10 cellular contexts compared by ENCODE assay signal in genomic region chr3:183734750-183735284, GRCh38.
"Had no signal": no experiment of that assay in that cellular context is flagged by ENCODE, and none has a peak within 500 bp of the region (broad histone marks: within the 10 kb centered on the region; RNA-seq: fewer than 3 reads in every experiment).

No MANE protein-coding gene starts in this region.

- H3K9me3 ChIP-seq: lower lobe of right lung had no signal

- H3K27ac ChIP-seq: lower lobe of right lung, parathyroid adenoma had no signal

- H2AFZ ChIP-seq: parathyroid adenoma had no signal

- H3K4me3 ChIP-seq: lower lobe of right lung had no signal

- DNase-seq: activated CD4-positive, alpha-beta T cell treated with anti-CD3 and anti-CD28 coated beads, Interleukin-2, amount 10 ng/mL, durations not matched to agents 7 days and 5 days; activated CD8-positive, alpha-beta memory T cell treated with anti-CD3 and anti-CD28 coated beads, Interleukin-2, amount 50 U/mL, for 48 hours; activated gamma-delta T cell; activated T-cell treated with anti-CD3 and anti-CD28 coated beads, Interleukin-2, amount 50 U/mL, for 72 hours; effector memory CD8-positive, alpha-beta T cell; glutamatergic neuron; kidney glomerular epithelial cell; lower lobe of right lung; naive B cell had no signal

- H3K9ac ChIP-seq: parathyroid adenoma had no signal

- H3K4me1 ChIP-seq: lower lobe of right lung, parathyroid adenoma had no signal
